ENCODE assay signal across 9 cellular contexts in the genomic region with DNA sequence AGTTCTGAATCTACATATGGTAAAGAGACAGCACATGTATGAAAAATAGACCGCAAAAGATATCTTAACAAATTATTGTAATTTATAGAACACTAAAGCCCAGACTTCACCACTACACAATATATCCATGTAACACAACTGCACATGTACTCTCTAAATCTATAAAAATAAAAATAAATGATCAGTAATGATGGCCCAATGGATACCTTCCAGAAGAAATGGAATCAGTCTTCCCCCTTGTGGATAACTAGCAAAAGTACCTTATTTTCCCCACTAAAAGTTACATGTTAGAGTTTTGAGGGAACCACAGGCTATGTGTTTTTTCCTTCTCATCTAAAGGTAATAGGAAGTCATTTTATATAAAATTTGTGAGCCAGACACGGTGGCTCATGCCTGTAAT. TPM values are rescaled to one million over a fixed set of nuclear protein-coding genes. Genes with fewer than 3 reads are reported as not detected.
DNase-seq lines count a peak whose midpoint lies in the region; ATAC-seq and TF ChIP-seq lines count a peak whose summit lies in the region.
"Had no signal": no experiment of that assay in that cellular context is flagged by ENCODE, and none has a peak within 500 bp of the region (broad histone marks: within the 10 kb centered on the region; RNA-seq: fewer than 3 reads in every experiment).

No MANE protein-coding gene starts in this region.

- H3K4me3 ChIP-seq in cardiac muscle cell (no peak overlapping the region), right atrium auricular region (no peak overlapping the region), OCI-LY3 (ENCODE audit: low read length) (no peak overlapping the region), mucosa of descending colon (no peak overlapping the region)
- no peak overlapping the region for H3K4me3 ChIP-seq in effector memory CD4-positive, alpha-beta T cell (ENCODE audit: insufficient read depth, low read depth, low read length, poor library complexity, severe bottlenecking)

- H3K79me2 ChIP-seq in OCI-LY3 (ENCODE audit: low read length): no peaks in the 10 kb centered on the region

- no peak overlapping the region for H2AFZ ChIP-seq in OCI-LY3 (ENCODE audit: low read depth, low read length)

- H3K9me3 Mint-ChIP-seq in activated T-cell treated with anti-CD3 and anti-CD28 coated beads, Interleukin-2, amount 50 U/mL, for 72 hours: no peaks in the 10 kb centered on the region

- H4K20me1 ChIP-seq in OCI-LY3 (ENCODE audit: insufficient read depth, low read length): no peaks in the 10 kb centered on the region

- no peaks in the 10 kb centered on the region for H3K27me3 ChIP-seq in cardiac muscle cell
- H3K27me3 ChIP-seq in right atrium auricular region: no peaks in the 10 kb centered on the region
- no peaks in the 10 kb centered on the region for H3K27me3 ChIP-seq in OCI-LY3 (ENCODE audit: low read depth, low read length)
- no peaks in the 10 kb centered on the region for H3K27me3 ChIP-seq in effector memory CD4-positive, alpha-beta T cell (replicated peaks; ENCODE audit: control insufficient read depth, insufficient read depth, low read length, poor library complexity, severe bottlenecking)

- H3K36me3 Mint-ChIP-seq in activated T-cell treated with anti-CD3 and anti-CD28 coated beads, Interleukin-2, amount 50 U/mL, for 72 hours (ENCODE audit: insufficient read depth in 2 of 2): no peaks in the 10 kb centered on the region

- no peaks in the 10 kb centered on the region for H3K27me3 Mint-ChIP-seq in activated T-cell treated with anti-CD3 and anti-CD28 coated beads, Interleukin-2, amount 50 U/mL, for 72 hours (ENCODE audit: low read depth)

- no peak overlapping the region for H3K27ac ChIP-seq in cardiac muscle cell
- H3K27ac ChIP-seq in right atrium auricular region: no peak overlapping the region
- H3K27ac ChIP-seq in OCI-LY3 (ENCODE audit: low read length): no peak overlapping the region
- H3K27ac ChIP-seq in effector memory CD4-positive, alpha-beta T cell (ENCODE audit: insufficient read depth, low read length, poor library complexity, severe bottlenecking): no peak overlapping the region

- H3K4me1 ChIP-seq in cardiac muscle cell (ENCODE audit: low read depth): peaks cover 17% of the 10 kb centered on the region
- H3K4me1 ChIP-seq in right atrium auricular region: peaks cover 0 to 14% of the 10 kb centered on the region in 2 donors
- peaks cover 5% of the 10 kb centered on the region; the same call in 1 of the 2 replicates for H3K4me1 ChIP-seq in OCI-LY3 (ENCODE audit: low read length)
- peaks cover 12% of the 10 kb centered on the region for H3K4me1 ChIP-seq in mucosa of descending colon (ENCODE audit: low read depth)
- no peaks in the 10 kb centered on the region for H3K4me1 ChIP-seq in effector memory CD4-positive, alpha-beta T cell (ENCODE audit: control insufficient read depth, insufficient read depth, low read length, poor library complexity, severe bottlenecking)

- TF ChIP-seq CTCF in cardiac muscle cell (IDR thresholded peaks at IDR 0.05; ENCODE audit: low read depth, low read length) (peak; percentile 41), right atrium auricular region (IDR thresholded peaks at IDR 0.05) (peak in 1 of 2 donors; percentile 31), OCI-LY3 (IDR thresholded peaks at IDR 0.05; ENCODE audit: low read depth, low read length) (peak; percentile 35), mucosa of descending colon (IDR thresholded peaks at IDR 0.05) (no peak)

- H3K4me3 Mint-ChIP-seq in activated T-cell treated with anti-CD3 and anti-CD28 coated beads, Interleukin-2, amount 50 U/mL, for 72 hours: no peak overlapping the region

- intact Hi-C loops in mucosa of descending colon (cut with DNase I, micrococcal nuclease): no loop called here

- peak in 1 of 2 donors; percentile 30 for DNase-seq in cardiac muscle cell (ENCODE audit: low read depth in 1 of 2, low spot score in 1 of 2)
- DNase-seq in right atrium auricular region (ENCODE audit: low spot score): no peak
- peak; percentile 10 to 19 for DNase-seq in erythroblast (lab: John Stamatoyannopoulos, UW)
- DNase-seq in HK-2 (ENCODE audit: unreplicated experiment): no peak
- DNase-seq in mucosa of descending colon: no peak
- DNase-seq in effector memory CD4-positive, alpha-beta T cell: no peak
- no peak for DNase-seq in activated T-cell treated with anti-CD3 and anti-CD28 coated beads, Interleukin-2, amount 50 U/mL, for 72 hours
- DNase-seq: activated effector memory CD4-positive, alpha-beta T cell treated with Interleukin-2 at 50 U/mL for 16 hours had no signal

- ATAC-seq in mucosa of descending colon: no peak
- no peak for ATAC-seq in activated T-cell treated with anti-CD3 and anti-CD28 coated beads, Interleukin-2, amount 50 U/mL, for 72 hours (replicated peaks in 1 of 2)

- TF ChIP-seq POLR2A in erythroblast (IDR thresholded peaks at IDR 0.05; ENCODE audit: low read length): no peak

- peaks cover 27% of the 10 kb centered on the region for H3K4me1 Mint-ChIP-seq in activated T-cell treated with anti-CD3 and anti-CD28 coated beads, Interleukin-2, amount 50 U/mL, for 72 hours (ENCODE audit: low read depth)

- H3K9ac ChIP-seq in OCI-LY3 (ENCODE audit: low read length): no peak overlapping the region

- no peak overlapping the region for H3K27ac Mint-ChIP-seq in activated T-cell treated with anti-CD3 and anti-CD28 coated beads, Interleukin-2, amount 50 U/mL, for 72 hours

- H3K36me3 ChIP-seq in cardiac muscle cell (no peaks in the 10 kb centered on the region), right atrium auricular region (no peaks in the 10 kb centered on the region), OCI-LY3 (replicated peaks; ENCODE audit: low read depth, low read length) (no peaks in the 10 kb centered on the region), mucosa of descending colon (ENCODE audit: low read depth) (no peaks in the 10 kb centered on the region)
- H3K36me3 ChIP-seq in effector memory CD4-positive, alpha-beta T cell (ENCODE audit: control insufficient read depth, insufficient read depth, low read length): no peaks in the 10 kb centered on the region

- H3K9me3 ChIP-seq in cardiac muscle cell (ENCODE audit: low read depth): no peaks in the 10 kb centered on the region
- H3K9me3 ChIP-seq in right atrium auricular region: no peaks in the 10 kb centered on the region
- no peaks in the 10 kb centered on the region for H3K9me3 ChIP-seq in OCI-LY3 (ENCODE audit: insufficient read depth, low read length)
- no peaks in the 10 kb centered on the region for H3K9me3 ChIP-seq in mucosa of descending colon
- no peaks in the 10 kb centered on the region for H3K9me3 ChIP-seq in effector memory CD4-positive, alpha-beta T cell (ENCODE audit: control insufficient read depth, low read length)

- no peak overlapping the region for H3K4me2 ChIP-seq in OCI-LY3 (ENCODE audit: low read length)

RNA-seq across cellular contexts. Expression of gene C7orf25, which starts 25.7 kb away (rescaled TPM):
- total RNA-seq in cardiac muscle cell: 8.0 and 10.4 TPM in 2 replicates
- polyA plus RNA-seq in cardiac muscle cell: 5.1 and 5.9 TPM in 2 replicates
- 10 to 100 TPM in 1 of 2 donors, 1 to 10 TPM in 1; 4.4 to 10.6 TPM for total RNA-seq in right atrium auricular region
- total RNA-seq in mucosa of descending colon: 1 to 10 TPM; 3.4 to 5.4 (median 4.3) TPM
- 1 to 10 TPM; 3.5 to 5.1 TPM for total RNA-seq in activated T-cell treated with anti-CD3 and anti-CD28 coated beads, Interleukin-2, amount 50 U/mL, for 72 hours

RNA-seq across cellular contexts. Expression of gene PSMA2, which starts 45.8 kb away (rescaled TPM):
- total RNA-seq in cardiac muscle cell: 54.0 and 67.7 TPM in 2 replicates
- 326 and 371 TPM in 2 replicates for polyA plus RNA-seq in cardiac muscle cell
- 10 to 100 TPM; 50.7 to 61.8 TPM for total RNA-seq in right atrium auricular region
- 10 to 100 TPM; 39.1 to 73.1 (median 61.0) TPM for total RNA-seq in mucosa of descending colon
- total RNA-seq in activated T-cell treated with anti-CD3 and anti-CD28 coated beads, Interleukin-2, amount 50 U/mL, for 72 hours: 100 to 1,000 TPM; 107 to 124 TPM

RNA-seq across cellular contexts. Expression of gene MRPL32, which starts 46.0 kb away (rescaled TPM):
- total RNA-seq in cardiac muscle cell (71.9 and 77.0 TPM in 2 replicates), right atrium auricular region (10 to 100 TPM; 36.1 to 53.1 TPM), mucosa of descending colon (10 to 100 TPM; 32.2 to 44.4 (median 44.1) TPM)
- polyA plus RNA-seq in cardiac muscle cell: 125 and 146 TPM in 2 replicates
- total RNA-seq in activated T-cell treated with anti-CD3 and anti-CD28 coated beads, Interleukin-2, amount 50 U/mL, for 72 hours: 10 to 100 TPM; 64.5 to 66.6 TPM

Comparison
In these comparisons a context has a peak if more than half of its experiments do, and no peak if none do; other contexts are left out.
1. DNase-seq: peak in erythroblast (2 of 2); none in right atrium auricular region (single experiment), HK-2 (single experiment), mucosa of descending colon (0 of 3), effector memory CD4-positive, alpha-beta T cell (0 of 3) and activated T-cell treated with anti-CD3 and anti-CD28 coated beads, Interleukin-2, amount 50 U/mL, for 72 hours (0 of 2).